Comparison of ENCODE assay signal across 11 cellular contexts in the genomic region with DNA sequence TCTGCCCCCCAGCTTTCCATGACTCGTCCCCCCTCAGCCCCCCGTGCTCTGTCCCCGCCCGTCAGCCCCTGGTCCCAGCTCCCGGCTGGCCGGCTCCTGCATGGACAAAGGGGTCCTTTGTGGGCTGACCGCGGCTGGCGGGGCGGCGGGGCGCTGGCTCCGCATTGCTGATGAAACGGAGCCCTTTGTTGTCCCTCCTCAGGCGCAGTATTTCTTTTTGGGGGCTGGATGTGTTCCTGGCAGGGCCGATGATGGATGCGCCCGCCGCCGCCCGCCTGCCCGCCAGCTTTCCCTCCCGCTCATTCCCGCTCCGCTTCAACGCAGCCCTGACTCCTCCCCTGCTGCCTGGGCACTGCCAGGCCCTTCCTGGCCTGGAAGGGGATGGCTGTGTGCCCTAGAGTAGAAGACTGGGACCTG. TPM values are rescaled to one million over a fixed set of nuclear protein-coding genes. Genes with fewer than 3 reads are reported as not detected.
DNase-seq lines count a peak whose midpoint lies in the region; ATAC-seq, FAIRE-seq and TF ChIP-seq lines count a peak whose summit lies in the region.
"Had no signal": no experiment of that assay in that cellular context is flagged by ENCODE, and none has a peak within 500 bp of the region (broad histone marks: within the 10 kb centered on the region; RNA-seq: fewer than 3 reads in every experiment).

No MANE protein-coding gene starts in this region.

- CTCF ChIA-PET in activated naive CD4-positive, alpha-beta T cell treated with anti-CD3 and anti-CD28 coated beads for 36 hours (lab: Charles Lee) = interaction anchor here (1.3 kb wide), 1 partner anchor 292 kb away, joined by 4 read pairs; no protein-coding TSS in a partner anchor

- no peak for FAIRE-seq in D721Med (lab: Jason Lieb, UNC)

- no peak for ATAC-seq in HG02610 (IDR thresholded peaks at IDR 0.05; ENCODE audit: unreplicated experiment)

- intact Hi-C loops in activated naive CD4-positive, alpha-beta T cell treated with anti-CD3 and anti-CD28 coated beads for 36 hours (cut with micrococcal nuclease) = no loop called here

- H3K4me3 Mint-ChIP-seq in osteocyte (ENCODE audit: unreplicated experiment) = no peak overlapping the region
- no peak overlapping the region for H3K4me3 Mint-ChIP-seq in activated naive CD4-positive, alpha-beta T cell treated with anti-CD3 and anti-CD28 coated beads for 36 hours
- H3K4me3 Mint-ChIP-seq: activated naive CD8-positive, alpha-beta T cell had no signal

- H3K36me3 Mint-ChIP-seq in osteocyte (ENCODE audit: unreplicated experiment) = peaks cover 26% of the 10 kb centered on the region
- H3K36me3 Mint-ChIP-seq in activated naive CD4-positive, alpha-beta T cell treated with anti-CD3 and anti-CD28 coated beads for 36 hours (ENCODE audit: low read depth) = no peaks in the 10 kb centered on the region

- peaks cover 76% of the 10 kb centered on the region for H3K4me1 Mint-ChIP-seq in osteocyte (ENCODE audit: unreplicated experiment)
- no peaks in the 10 kb centered on the region for H3K4me1 Mint-ChIP-seq in activated naive CD4-positive, alpha-beta T cell treated with anti-CD3 and anti-CD28 coated beads for 36 hours (ENCODE audit: low read depth)

- no peaks in the 10 kb centered on the region for H3K9me3 Mint-ChIP-seq in osteocyte (ENCODE audit: unreplicated experiment)
- H3K9me3 Mint-ChIP-seq in activated naive CD4-positive, alpha-beta T cell treated with anti-CD3 and anti-CD28 coated beads for 36 hours = no peaks in the 10 kb centered on the region

- no peaks in the 10 kb centered on the region for H3K27me3 Mint-ChIP-seq in osteocyte (ENCODE audit: unreplicated experiment)
- no peaks in the 10 kb centered on the region for H3K27me3 Mint-ChIP-seq in activated naive CD4-positive, alpha-beta T cell treated with anti-CD3 and anti-CD28 coated beads for 36 hours (ENCODE audit: low read depth)
- H3K27me3 Mint-ChIP-seq: activated naive CD8-positive, alpha-beta T cell had no signal

- peak; percentile 14 for DNase-seq in ACHN
- DNase-seq in NCI-H510A treated with DMSO at 0.1 percent for 48 hours (lab: John Stamatoyannopoulos, UW) = peak; percentile 32
- DNase-seq in globus pallidus (ENCODE audit: low spot score) = peak; percentile 96
- DNase-seq in osteocyte (ENCODE audit: extremely low spot score, unreplicated experiment) = no peak
- DNase-seq in D721Med (ENCODE audit: insufficient read length, low spot score) = no peak
- DNase-seq in NK-92 treated with Interleukin-12 subunit alpha and Interleukin-12 subunit beta, amount 100 ng/mL, for 24 hours (lab: John Stamatoyannopoulos, UW) = no peak
- DNase-seq in activated naive CD4-positive, alpha-beta T cell treated with anti-CD3 and anti-CD28 coated beads for 36 hours = no peak
- DNase-seq: COR-L47, NCI-H1048 had no signal

- peak overlapping the region; percentile 93 for H3K27ac Mint-ChIP-seq in osteocyte (ENCODE audit: unreplicated experiment)
- no peak overlapping the region for H3K27ac Mint-ChIP-seq in activated naive CD4-positive, alpha-beta T cell treated with anti-CD3 and anti-CD28 coated beads for 36 hours
- H3K27ac Mint-ChIP-seq: activated naive CD8-positive, alpha-beta T cell had no signal

- no peak for TF ChIP-seq CTCF in osteocyte (IDR thresholded peaks at IDR 0.05)
- TF ChIP-seq CTCF in D721Med (IDR thresholded peaks at IDR 0.05; ENCODE audit: insufficient read depth, missing control alignments) = no peak

- in situ Hi-C loops in ACHN (cut with HindIII; ENCODE audit: low pct_ligation_motif_present, low pct_unique_long_range_greater_than_20kb, low sequenced_read_pairs) = no loop called here

RNA-seq across cellular contexts. Expression of a gene that starts 28.8 kb away (rescaled TPM):
- 239 and 259 TPM in 2 replicates for total RNA-seq in osteocyte
- 1 to 10 TPM; 1.2 to 1.7 TPM for total RNA-seq in activated naive CD4-positive, alpha-beta T cell treated with anti-CD3 and anti-CD28 coated beads for 36 hours

Comparison
In these comparisons a context has a peak if more than half of its experiments do, and no peak if none do; other contexts are left out.
1. DNase-seq: peak in ACHN (single experiment), NCI-H510A treated with DMSO at 0.1 percent for 48 hours (single experiment) and globus pallidus (single experiment); none in osteocyte (single experiment), D721Med (single experiment), NK-92 treated with Interleukin-12 subunit alpha and Interleukin-12 subunit beta, amount 100 ng/mL, for 24 hours (single experiment) and activated naive CD4-positive, alpha-beta T cell treated with anti-CD3 and anti-CD28 coated beads for 36 hours (single experiment).
2. RNA of a gene that starts 28.8 kb away (total RNA-seq): 239 to 259 TPM in osteocyte; 1.2 to 1.7 TPM in activated naive CD4-positive, alpha-beta T cell treated with anti-CD3 and anti-CD28 coated beads for 36 hours; every median in the first group is over 10 times any median in the second.